26 cellular contexts compared by ENCODE assay signal in genomic region chr1:188355847-188356246, GRCh38.
"Had no signal": no experiment of that assay in that cellular context is flagged by ENCODE, and none has a peak within 500 bp of the region (broad histone marks: within the 10 kb centered on the region; RNA-seq: fewer than 3 reads in every experiment).

No MANE protein-coding gene starts in this region.

- H3K27ac Mint-ChIP-seq: dendritic cell treated with granulocyte-macrophage colony-stimulating factor and Interleukin-4, amounts not matched to agents 40 ng/mL and 50 ng/mL, for 4 days; effector memory CD8-positive, alpha-beta T cell; endodermal cell; immature natural killer cell; mesothelial cell of epicardium had no signal

- H3K4me2 ChIP-seq: hepatocyte had no signal

- DNase-seq: cerebellar nuclear complex; colonic mucosa; cortex of kidney; effector CD8-positive, alpha-beta T cell; effector memory CD8-positive, alpha-beta T cell; endodermal cell; erythroblast; foreskin keratinocyte; heart left ventricle; hypothalamus; immature natural killer cell; islet precursor cell; left cardiac atrium; left lung; left ventricle myocardium superior; lower lobe of right lung; mesenchymal stem cell; mucosa of descending colon had no signal

- H2AFZ ChIP-seq: hepatocyte had no signal

- H3K79me2 ChIP-seq: hepatocyte had no signal

- H3K27ac ChIP-seq: colonic mucosa, epithelial cell of prostate, foreskin keratinocyte, gastroesophageal sphincter, heart left ventricle, hepatocyte, left lung, lower lobe of right lung had no signal

- H3K36me3 ChIP-seq: colonic mucosa, gastroesophageal sphincter, heart left ventricle, left lung, lower lobe of right lung had no signal

- H3K4me1 ChIP-seq: colonic mucosa, foreskin keratinocyte, gastroesophageal sphincter, heart left ventricle, left lung, lower lobe of right lung had no signal

- ATAC-seq: effector memory CD8-positive, alpha-beta T cell; esophagus mucosa; foreskin keratinocyte; gastroesophageal sphincter; left cardiac atrium; left lung; left ventricle myocardium superior; mucosa of descending colon had no signal

- FAIRE-seq: endometrium, frontal cortex had no signal

- H3K27me3 Mint-ChIP-seq: dendritic cell treated with granulocyte-macrophage colony-stimulating factor and Interleukin-4, amounts not matched to agents 40 ng/mL and 50 ng/mL, for 4 days; effector memory CD8-positive, alpha-beta T cell had no signal

- H3K4me3 ChIP-seq: colonic mucosa, gastroesophageal sphincter, heart left ventricle, hepatocyte, left lung, lower lobe of right lung, mucosa of descending colon had no signal

- H3K9me3 ChIP-seq: colonic mucosa, lower lobe of right lung had no signal

- H3K4me3 Mint-ChIP-seq: dendritic cell treated with granulocyte-macrophage colony-stimulating factor and Interleukin-4, amounts not matched to agents 40 ng/mL and 50 ng/mL, for 4 days; effector memory CD8-positive, alpha-beta T cell; endodermal cell; immature natural killer cell; mesothelial cell of epicardium had no signal

- H3K27me3 ChIP-seq: colonic mucosa, foreskin keratinocyte, gastroesophageal sphincter, heart left ventricle, hepatocyte, left lung had no signal

- H3K4me1 Mint-ChIP-seq: immature natural killer cell, mesothelial cell of epicardium had no signal
